Comparison of ENCODE assay signal across 8 cellular contexts in genomic region chr12:121626087-121626852, GRCh38. TPM values are rescaled to one million over a fixed set of nuclear protein-coding genes. Genes with fewer than 3 reads are reported as not detected.
A peak's percentile ranks its signal among the peaks of the same experiment; 100 is the strongest.
DNase-seq lines count a peak whose midpoint lies in the region; ATAC-seq and TF ChIP-seq lines count a peak whose summit lies in the region.

Gene ORAI1 (plus strand): TSS chr12:121626530.

- H3K9me3 ChIP-seq in MM.1S (replicated peaks; ENCODE audit: insufficient read depth, low read length) (no peaks in the 10 kb centered on the region), neural cell (ENCODE audit: low read length) (no peaks in the 10 kb centered on the region)

- no peaks in the 10 kb centered on the region for H3K9me3 Mint-ChIP-seq in stimulated activated naive CD8-positive, alpha-beta T cell treated with anti-CD3 and anti-CD28 coated beads, Interleukin-15, amount 100 ng/mL, for 72 hours

- H3K9me2 ChIP-seq in MM.1S (replicated peaks; ENCODE audit: insufficient read depth, low read length): no peaks in the 10 kb centered on the region
- H3K9me2 ChIP-seq in neural cell (ENCODE audit: insufficient read depth, low read length): no peaks in the 10 kb centered on the region

- no peaks in the 10 kb centered on the region; the same call in none of the 2 replicates for H3K36me3 ChIP-seq in H7 (replicated peaks; ENCODE audit: control insufficient read depth, insufficient read depth, low read length)
- no peaks in the 10 kb centered on the region for H3K36me3 ChIP-seq in MM.1S (replicated peaks; ENCODE audit: insufficient read depth, low read length)
- no peaks in the 10 kb centered on the region for H3K36me3 ChIP-seq in neural cell (ENCODE audit: insufficient read depth, low read length)

- H3K4me2 ChIP-seq in MM.1S (ENCODE audit: low read depth, low read length) (peak within 1 kb of the TSS; percentile 69; the same call in 1 of the 2 replicates), neural cell (ENCODE audit: low read length) (peak within 1 kb of the TSS; percentile 44)

- H3K4me1 Mint-ChIP-seq in stimulated activated naive CD8-positive, alpha-beta T cell treated with anti-CD3 and anti-CD28 coated beads, Interleukin-15, amount 100 ng/mL, for 72 hours: peaks cover 51% of the 10 kb centered on the region

- H3K27me3 Mint-ChIP-seq in stimulated activated naive CD8-positive, alpha-beta T cell treated with anti-CD3 and anti-CD28 coated beads, Interleukin-15, amount 100 ng/mL, for 72 hours: no peaks in the 10 kb centered on the region

- peak within 1 kb of the TSS; percentile 95 to 98 for H3K27ac Mint-ChIP-seq in stimulated activated naive CD8-positive, alpha-beta T cell treated with anti-CD3 and anti-CD28 coated beads, Interleukin-15, amount 100 ng/mL, for 72 hours

- DNase-seq in ELR (ENCODE audit: low read depth): peak; percentile 95
- DNase-seq in H7: peak; percentile 99
- peak; percentile 83 for DNase-seq in MM.1S
- peak; percentile 91 for DNase-seq in SHP77 treated with DMSO at 0.1 percent for 48 hours (lab: John Stamatoyannopoulos, UW)
- peak; percentile 98 for DNase-seq in activated effector memory CD4-positive, alpha-beta T cell treated with anti-CD3 and anti-CD28 coated beads, Interleukin-2, amount 50 U/mL, for 16 hours
- peak; percentile 87 for DNase-seq in fibroblast of the aortic adventitia (ENCODE audit: low read depth)
- DNase-seq in stimulated activated naive CD8-positive, alpha-beta T cell treated with anti-CD3 and anti-CD28 coated beads, Interleukin-15, amount 100 ng/mL, for 72 hours: peak; percentile 96 to 97

- H4K20me1 ChIP-seq in MM.1S (ENCODE audit: insufficient read depth, low read length): no peaks in the 10 kb centered on the region
- H4K20me1 ChIP-seq in neural cell (ENCODE audit: insufficient read depth): no peaks in the 10 kb centered on the region

- no peaks in the 10 kb centered on the region for H3K27me3 ChIP-seq in H7 (ENCODE audit: control insufficient read depth, insufficient read depth, low read length)
- H3K27me3 ChIP-seq in MM.1S (replicated peaks; ENCODE audit: insufficient read depth, low read length): no peaks in the 10 kb centered on the region
- H3K27me3 ChIP-seq in neural cell (ENCODE audit: insufficient read depth, low read depth, low read length): no peaks in the 10 kb centered on the region

- H3F3A ChIP-seq in MM.1S (ENCODE audit: insufficient read depth, low read length) (no peaks in the 10 kb centered on the region; the same call in 1 of the 2 replicates), neural cell (ENCODE audit: insufficient read depth, low read length, poor library complexity, severe bottlenecking) (no peaks in the 10 kb centered on the region)

- H2AFZ ChIP-seq in MM.1S (ENCODE audit: low read length) (peak within 1 kb of the TSS; percentile 85), neural cell (ENCODE audit: low read depth, low read length) (no peak within 1 kb of the TSS)

- ATAC-seq in stimulated activated naive CD8-positive, alpha-beta T cell treated with anti-CD3 and anti-CD28 coated beads, Interleukin-15, amount 100 ng/mL, for 72 hours: peak; percentile 75

- peak within 1 kb of the TSS; percentile 96 to 97 for H3K4me3 Mint-ChIP-seq in stimulated activated naive CD8-positive, alpha-beta T cell treated with anti-CD3 and anti-CD28 coated beads, Interleukin-15, amount 100 ng/mL, for 72 hours

- TF ChIP-seq EP300 in neural cell (conservative IDR thresholded peaks at IDR 0.05; ENCODE audit: poor library complexity, severe bottlenecking): peak; percentile 26

- TF ChIP-seq RAD21 in neural cell (conservative IDR thresholded peaks at IDR 0.05): peak; percentile 22

- H3K9ac ChIP-seq in MM.1S (ENCODE audit: low read length) (peak within 1 kb of the TSS; percentile 61), neural cell (ENCODE audit: low read length) (peak within 1 kb of the TSS; percentile 55)

- peak within 1 kb of the TSS; percentile 41; the same call in 1 of the 2 replicates for H3K27ac ChIP-seq in MM.1S (ENCODE audit: low read length)
- no peak within 1 kb of the TSS for H3K27ac ChIP-seq in neural cell (ENCODE audit: low read length)

- H3K4me3 ChIP-seq in H7 (ENCODE audit: insufficient read depth, low read depth, low read length) (peak within 1 kb of the TSS; percentile 88), MM.1S (ENCODE audit: low read length) (peak within 1 kb of the TSS; percentile 62), fibroblast of the aortic adventitia (ENCODE audit: low read depth, low read length) (peak within 1 kb of the TSS; percentile 67), neural cell (ENCODE audit: low read length) (peak within 1 kb of the TSS; percentile 85)

- H3K79me2 ChIP-seq in MM.1S (ENCODE audit: low read length) (peaks cover 12% of the 10 kb centered on the region), neural cell (replicated peaks; ENCODE audit: insufficient read depth, low read length) (no peaks in the 10 kb centered on the region)

- TF ChIP-seq CTCF in MM.1S (IDR thresholded peaks at IDR 0.05; ENCODE audit: low read length): no peak
- peak; percentile 10 for TF ChIP-seq CTCF in fibroblast of the aortic adventitia (IDR thresholded peaks at IDR 0.05; ENCODE audit: insufficient read depth, low read length)
- TF ChIP-seq CTCF in neural cell (IDR thresholded peaks at IDR 0.05; ENCODE audit: poor library complexity, severe bottlenecking): peak; percentile 57

- H3K4me1 ChIP-seq in MM.1S (ENCODE audit: low read length): peaks cover 6% of the 10 kb centered on the region; the same call in 1 of the 2 replicates

TF ChIP-seq in neural cell, 6 proteins besides CTCF, POLR2A, EP300 and RAD21:
- peak; percentile 15 for TF ChIP-seq POLR2AphosphoS5 (IDR thresholded peaks at IDR 0.05)
- no peak for TF ChIP-seq TAF1 (IDR thresholded peaks at IDR 0.05; ENCODE audit: low read depth)
- TF ChIP-seq SMC3 (conservative IDR thresholded peaks at IDR 0.05; ENCODE audit: poor library complexity): peak; percentile 26
- TF ChIP-seq MXI1 (conservative IDR thresholded peaks at IDR 0.05; ENCODE audit: poor library complexity, severe bottlenecking): peak; percentile 75

RNA-seq across cellular contexts. Expression of gene ORAI1, which starts in this region (rescaled TPM):
- 24.7 and 29.1 TPM in 2 replicates for total RNA-seq in H7 (2014; rRNA removed; shearing (Covaris generic))
- total RNA-seq in fibroblast of the aortic adventitia (ENCODE audit: low replicate concordance): 1.1 and 13.4 TPM in 2 replicates
- 0.78 and 5.2 TPM in 2 replicates for polyA plus RNA-seq in neural cell
- polyA minus RNA-seq in neural cell: 0.97 and 1.6 TPM in 2 replicates
